Comparison of ENCODE assay signal across 8 cellular contexts in the genomic region with DNA sequence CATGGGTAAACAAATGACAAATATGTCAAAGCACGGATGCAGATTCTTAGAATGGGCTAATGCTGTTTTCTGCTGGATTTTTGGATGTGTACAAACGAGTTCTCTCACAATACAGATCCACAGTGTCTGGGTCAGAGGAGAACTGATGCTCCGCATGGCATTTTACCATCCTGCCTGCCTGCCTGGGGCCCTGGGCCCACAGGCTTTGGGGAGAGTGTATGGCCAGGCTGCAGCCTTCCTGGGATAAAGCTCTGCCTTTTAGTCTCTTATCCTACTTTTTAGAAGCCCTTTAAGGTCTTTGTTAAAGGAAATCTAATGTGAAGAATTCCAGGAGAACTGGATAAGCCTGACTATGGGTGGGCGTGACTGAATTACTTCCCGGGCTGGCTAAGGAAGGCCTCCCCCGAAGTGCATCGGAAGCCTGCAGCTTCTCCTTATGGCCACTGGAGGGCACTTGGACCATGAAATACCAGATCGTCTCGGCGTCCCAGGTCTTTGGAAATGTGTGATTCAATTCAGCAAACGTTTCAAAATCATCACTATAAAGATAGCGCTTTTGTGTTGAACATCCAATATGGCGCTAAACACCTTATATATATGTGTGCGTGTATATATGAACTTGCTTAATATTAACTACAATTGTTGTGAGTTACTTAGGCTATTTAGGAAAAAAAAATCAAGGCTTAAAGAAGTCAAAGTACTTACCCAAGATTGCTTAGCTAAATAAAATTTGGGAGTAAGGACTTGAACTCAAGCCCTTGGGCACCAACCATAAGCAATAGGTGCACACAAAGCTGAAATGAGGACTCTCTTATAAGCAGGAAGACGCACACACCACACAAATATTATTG. TPM values are rescaled to one million over a fixed set of nuclear protein-coding genes. Genes with fewer than 3 reads are reported as not detected.
A peak's percentile ranks its signal among the peaks of the same experiment; 100 is the strongest.
DNase-seq lines count a peak whose midpoint lies in the region; ATAC-seq and TF ChIP-seq lines count a peak whose summit lies in the region.

No MANE protein-coding gene starts in this region.

- ATAC-seq in GM18873 (IDR thresholded peaks at IDR 0.05; ENCODE audit: low FRiP score, unreplicated experiment) = no peak

- H3K9ac ChIP-seq in skeletal muscle tissue (ENCODE audit: low read depth in 1 of 3, low read length in 3 of 3) = peak overlapping the region; percentile 54 to 64 (median 62)

- CTCF ChIA-PET in HEK293T (lab: Yijun Ruan, JAX) = interaction anchor here (0.6 to 3.5 kb wide), 19 partner anchors 10 to 129 kb away, joined by 3 to 28 read pairs (median 4); a partner anchor contains a TSS

- H3K4me1 ChIP-seq in skeletal muscle tissue (ENCODE audit: control insufficient read depth in 3 of 3, insufficient read depth in 3 of 3, low read length in 3 of 3) = peaks cover 70 to 96% (median 85%) of the 10 kb centered on the region in 3 donors

- no peak overlapping the region for H3K4me3 ChIP-seq in astrocyte of the spinal cord (ENCODE audit: low read depth, low read length)
- H3K4me3 ChIP-seq in skeletal muscle tissue (ENCODE audit: low read length in 3 of 3) = peak overlapping the region in 1 of 3 donors; percentile 20

- POLR2A ChIA-PET in HEK293T (lab: Yijun Ruan, JAX) = interaction anchor here (1.2 to 1.5 kb wide), 3 partner anchors 14 to 127 kb away, joined by 3 read pairs; a partner anchor contains a TSS

- peak; percentile 96 for TF ChIP-seq CTCF in astrocyte of the spinal cord (IDR thresholded peaks at IDR 0.05; ENCODE audit: low read depth, low read length)

- no peaks in the 10 kb centered on the region for H3K9me3 ChIP-seq in skeletal muscle tissue (ENCODE audit: control insufficient read depth in 3 of 3, low read length in 3 of 3)

- H3K27ac ChIP-seq in skeletal muscle tissue (ENCODE audit: low read depth, low read length) = peak overlapping the region; percentile 99

- no peaks in the 10 kb centered on the region for H3K36me3 ChIP-seq in skeletal muscle tissue (ENCODE audit: control insufficient read depth in 3 of 3, insufficient read depth in 3 of 3, low read length in 3 of 3)

- in situ Hi-C loops in astrocyte of the spinal cord (cut with HindIII; ENCODE audit: low sequenced_read_pairs) = no loop called here

- peak; percentile 87 for DNase-seq in GM03348 (ENCODE audit: low spot score)
- peak; percentile 82 for DNase-seq in HEK293T (ENCODE audit: extremely low spot score)
- DNase-seq in NCI-H1694 treated with DMSO at 0.1 percent for 48 hours (lab: John Stamatoyannopoulos, UW) = peak; percentile 87
- DNase-seq in T-helper 2 cell = peak in 4 of 5 experiments; percentile 26 to 70 (median 38)
- peak; percentile 81 for DNase-seq in astrocyte of the spinal cord (ENCODE audit: low read depth, low spot score)
- DNase-seq in iPS-NIHi11 (ENCODE audit: low spot score) = peak; percentile 81

- no peaks in the 10 kb centered on the region for H3K27me3 ChIP-seq in skeletal muscle tissue (ENCODE audit: control insufficient read depth in 3 of 3, insufficient read depth in 3 of 3, low read length in 3 of 3)

TF ChIP-seq in HEK293T, 16 proteins besides CTCF, POLR2A, EP300 and RAD21:
- no peak for TF ChIP-seq CTBP1 (IDR thresholded peaks at IDR 0.05; ENCODE audit: borderline replicate concordance)
- no peak for TF ChIP-seq BHLHE40 (IDR thresholded peaks at IDR 0.05; ENCODE audit: borderline replicate concordance)
- no peak for TF ChIP-seq SUZ12 (IDR thresholded peaks at IDR 0.05)
- no peak for TF ChIP-seq ARNT (IDR thresholded peaks at IDR 0.05)
- no peak for TF ChIP-seq ZNF384 (IDR thresholded peaks at IDR 0.05)
- TF ChIP-seq TARDBP (IDR thresholded peaks at IDR 0.05) = no peak
- no peak for TF ChIP-seq SP1 (IDR thresholded peaks at IDR 0.05)
- no peak for TF ChIP-seq LEF1 (IDR thresholded peaks at IDR 0.05; ENCODE audit: borderline replicate concordance)
- no peak for TF ChIP-seq L3MBTL2 (conservative IDR thresholded peaks at IDR 0.05)
- TF ChIP-seq FOXM1 (IDR thresholded peaks at IDR 0.05; ENCODE audit: borderline replicate concordance) = no peak
- TF ChIP-seq FOXA1 (IDR thresholded peaks at IDR 0.05) = no peak

RNA-seq across cellular contexts. Expression of a gene that starts 15.2 kb away (rescaled TPM):
- total RNA-seq in skeletal muscle tissue = 25.1 TPM

RNA-seq across cellular contexts. Expression of a gene that starts 15.3 kb away (rescaled TPM):
- 3,588 TPM for total RNA-seq in skeletal muscle tissue

RNA-seq across cellular contexts. Expression of a gene that starts 31.8 kb away (rescaled TPM):
- total RNA-seq in skeletal muscle tissue = 95.5 TPM
